ENCODE assay signal across 23 cellular contexts in the genomic region with DNA sequence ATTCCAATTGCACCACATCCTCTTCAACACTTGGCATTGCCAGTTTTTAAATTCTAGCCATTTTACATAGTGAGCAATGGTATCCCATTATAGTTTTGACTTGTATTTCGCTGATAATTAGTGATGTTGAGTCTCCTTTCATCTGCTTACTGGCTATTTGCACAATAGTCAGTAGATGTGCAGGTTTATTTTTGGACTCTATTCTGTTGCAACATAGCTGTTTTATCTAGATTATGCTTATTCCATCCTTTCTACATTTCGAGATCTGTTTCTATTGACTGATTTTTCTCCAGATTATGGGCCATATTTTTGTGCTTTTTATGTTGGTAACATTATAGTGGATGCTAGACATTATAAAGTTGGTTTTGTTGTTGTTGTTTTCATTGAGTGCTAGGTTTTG.
"Had no signal": no experiment of that assay in that cellular context is flagged by ENCODE, and none has a peak within 500 bp of the region (broad histone marks: within the 10 kb centered on the region; RNA-seq: fewer than 3 reads in every experiment).

No MANE protein-coding gene starts in this region.

- H3K9me3 ChIP-seq: Peyer's patch, SJSA1 had no signal

- H3K36me3 Mint-ChIP-seq: activated CD8-positive, alpha-beta memory T cell treated with anti-CD3 and anti-CD28 coated beads, Interleukin-2, amount 10 ng/mL, durations not matched to agents 7 days and 5 days; activated naive CD4-positive, alpha-beta T cell treated with anti-CD3 and anti-CD28 coated beads, Interleukin-2, amount 50 U/mL, for 72 hours had no signal

- H3K27ac Mint-ChIP-seq: activated B cell treated with CpG ODN at 0.5 μM for 24 hours; activated CD4-positive, alpha-beta T cell treated with anti-CD3 and anti-CD28 coated beads, Interleukin-2, amount 10 ng/mL, durations not matched to agents 24 days and 14 days; activated CD8-positive, alpha-beta memory T cell treated with anti-CD3 and anti-CD28 coated beads, Interleukin-2, amount 10 ng/mL, durations not matched to agents 7 days and 5 days; activated naive CD4-positive, alpha-beta T cell treated with anti-CD3 and anti-CD28 coated beads, Interleukin-2, amount 50 U/mL, for 72 hours; activated T-cell treated with anti-CD3 and anti-CD28 coated beads, Interleukin-2, amount 50 U/mL, for 24 hours; activated T-helper 1 cell treated with anti-CD3 and anti-CD28 coated beads, Interleukin-12 subunit alpha, Interleukin-12 subunit beta, Interleukin-2, Interleukin-4 antibody, amounts not matched to agents 30 ng/mL and 10 ng/mL and 1 ng/mL, durations not matched to agents 14 hours and 24 hours and 36 hours; T-helper 1 cell treated with Interleukin-12 subunit alpha and Interleukin-12 subunit beta and Interleukin-4 antibody, amounts not matched to agents 30 μg/mL and 1 μg/mL, for 36 hours had no signal

- H3K27ac ChIP-seq: Peyer's patch, RWPE1, SJSA1 had no signal

- H3K36me3 ChIP-seq: Peyer's patch had no signal

- H3K4me3 ChIP-seq: Peyer's patch, SJSA1 had no signal

- H3K27me3 ChIP-seq: Peyer's patch, SJSA1 had no signal

- ATAC-seq: activated CD8-positive, alpha-beta memory T cell treated with anti-CD3 and anti-CD28 coated beads, Interleukin-2, amount 10 ng/mL, durations not matched to agents 7 days and 5 days; activated naive CD4-positive, alpha-beta T cell treated with anti-CD3 and anti-CD28 coated beads, Interleukin-2, amount 50 U/mL, for 72 hours had no signal

- H3K4me1 Mint-ChIP-seq: activated B cell treated with CpG ODN at 0.5 μM for 24 hours; activated CD4-positive, alpha-beta T cell treated with anti-CD3 and anti-CD28 coated beads, Interleukin-2, amount 10 ng/mL, durations not matched to agents 24 days and 14 days; activated CD8-positive, alpha-beta memory T cell treated with anti-CD3 and anti-CD28 coated beads, Interleukin-2, amount 10 ng/mL, durations not matched to agents 7 days and 5 days had no signal

- H3K4me1 ChIP-seq: Peyer's patch had no signal

- H3K9me3 Mint-ChIP-seq: activated B cell treated with CpG ODN at 0.5 μM for 24 hours; activated CD4-positive, alpha-beta T cell treated with anti-CD3 and anti-CD28 coated beads, Interleukin-2, amount 10 ng/mL, durations not matched to agents 24 days and 14 days; activated naive CD4-positive, alpha-beta T cell treated with anti-CD3 and anti-CD28 coated beads, Interleukin-2, amount 50 U/mL, for 72 hours; activated T-cell treated with anti-CD3 and anti-CD28 coated beads, Interleukin-2, amount 50 U/mL, for 24 hours; activated T-helper 1 cell treated with anti-CD3 and anti-CD28 coated beads, Interleukin-12 subunit alpha, Interleukin-12 subunit beta, Interleukin-2, Interleukin-4 antibody, amounts not matched to agents 30 ng/mL and 10 ng/mL and 1 ng/mL, durations not matched to agents 14 hours and 24 hours and 36 hours; T-helper 1 cell treated with Interleukin-12 subunit alpha and Interleukin-12 subunit beta and Interleukin-4 antibody, amounts not matched to agents 30 μg/mL and 1 μg/mL, for 36 hours had no signal

- H3K4me3 Mint-ChIP-seq: activated B cell treated with CpG ODN at 0.5 μM for 24 hours; activated CD4-positive, alpha-beta T cell treated with anti-CD3 and anti-CD28 coated beads, Interleukin-2, amount 10 ng/mL, durations not matched to agents 24 days and 14 days; activated CD8-positive, alpha-beta memory T cell treated with anti-CD3 and anti-CD28 coated beads, Interleukin-2, amount 10 ng/mL, durations not matched to agents 7 days and 5 days; activated T-cell treated with anti-CD3 and anti-CD28 coated beads, Interleukin-2, amount 50 U/mL, for 24 hours; activated T-helper 1 cell treated with anti-CD3 and anti-CD28 coated beads, Interleukin-12 subunit alpha, Interleukin-12 subunit beta, Interleukin-2, Interleukin-4 antibody, amounts not matched to agents 30 ng/mL and 10 ng/mL and 1 ng/mL, durations not matched to agents 14 hours and 24 hours and 36 hours; T-helper 1 cell treated with Interleukin-12 subunit alpha and Interleukin-12 subunit beta and Interleukin-4 antibody, amounts not matched to agents 30 μg/mL and 1 μg/mL, for 36 hours had no signal

- H3K27me3 Mint-ChIP-seq: activated T-cell treated with anti-CD3 and anti-CD28 coated beads, Interleukin-2, amount 50 U/mL, for 24 hours had no signal

- DNase-seq: activated B cell treated with CpG ODN at 0.5 μM for 24 hours; activated CD4-positive, alpha-beta T cell treated with anti-CD3 and anti-CD28 coated beads for 1 hour; activated CD4-positive, alpha-beta T cell treated with anti-CD3 and anti-CD28 coated beads, Interleukin-2, amount 10 ng/mL, durations not matched to agents 24 days and 14 days; activated CD4-positive, alpha-beta T cell treated with anti-CD3 and anti-CD28 coated beads, Interleukin-2, amount 50 U/mL, for 48 hours; activated CD8-positive, alpha-beta memory T cell treated with anti-CD3 and anti-CD28 coated beads, Interleukin-2, amount 10 ng/mL, durations not matched to agents 7 days and 5 days; activated effector memory CD4-positive, alpha-beta T cell treated with Interleukin-2 at 50 U/mL for 16 hours; activated naive CD4-positive, alpha-beta T cell treated with Interleukin-2 at 50 U/mL for 16 hours; activated T-cell treated with anti-CD3 and anti-CD28 coated beads, Interleukin-2, amount 50 U/mL, for 24 hours; caudate nucleus; KG1; NCI-H1105; NCI-H1436; NCI-H1694 treated with DMSO at 0.1 percent for 48 hours; NCI-H2029 treated with DMSO at 0.1 percent for 48 hours; NCI-H510A treated with DMSO at 0.1 percent for 48 hours; OCI-M1; Peyer's patch; SHP77 had no signal
